Comparison of ENCODE assay signal across 25 cellular contexts in genomic region chr10:116817780-116818343, GRCh38. TPM values are rescaled to one million over a fixed set of nuclear protein-coding genes. Genes with fewer than 3 reads are reported as not detected.
DNase-seq lines count a peak whose midpoint lies in the region; ATAC-seq, FAIRE-seq and TF ChIP-seq lines count a peak whose summit lies in the region.
"Had no signal": no experiment of that assay in that cellular context is flagged by ENCODE, and none has a peak within 500 bp of the region (broad histone marks: within the 10 kb centered on the region; RNA-seq: fewer than 3 reads in every experiment).

No MANE protein-coding gene starts in this region.

- no peak overlapping the region for H3K4ac ChIP-seq in H1 (replicated peaks; ENCODE audit: insufficient read length, low read depth, low read length)

- no peak for TF ChIP-seq RAD21 in H1 (IDR thresholded peaks at IDR 0.05 in 1 of 2, conservative IDR thresholded peaks at IDR 0.05 in 1 of 2; ENCODE audit: low read depth in 2 of 2, low read length in 2 of 2)

- peaks cover 8% of the 10 kb centered on the region for H3K9me3 Mint-ChIP-seq in neural crest cell
- peaks cover 8 to 11% of the 10 kb centered on the region in 2 donors for H3K9me3 Mint-ChIP-seq in stimulated activated naive B cell treated with anti-CD40 and anti-IgM and Interleukin-4, amounts not matched to agents 10 μg/mL and 1 μg/mL and 100 μg/mL, for 72 hours
- H3K9me3 Mint-ChIP-seq: CD8-positive, alpha-beta T cell; H9; HFFc6 had no signal

- FAIRE-seq in H1 (lab: Jason Lieb, UNC): no peak
- FAIRE-seq: A204.1, GM12878, GM19239 had no signal

- intact Hi-C loops in cardiac septum (cut with DNase I) (no loop called here), Right ventricle myocardium inferior (cut with DNase I) (no loop called here), mucosa of descending colon (cut with DNase I, micrococcal nuclease) (no loop called here)

- no peak overlapping the region for H3K23ac ChIP-seq in H1 (ENCODE audit: insufficient read length)

- H2BK12ac ChIP-seq in H1 (ENCODE audit: low read depth, low read length): peak overlapping the region; percentile 39; the same call in 1 of the 2 replicates

- H3K23me2 ChIP-seq in H1 (ENCODE audit: low read depth, low read length): no peaks in the 10 kb centered on the region

- no peak overlapping the region for H4K5ac ChIP-seq in H1 (ENCODE audit: insufficient read length, low read depth, low read length)

- no peaks in the 10 kb centered on the region for H3K79me2 ChIP-seq in H1 (ENCODE audit: control insufficient read depth in 1 of 2, insufficient read depth in 2 of 2, low read length in 2 of 2)

- H3K4me1 Mint-ChIP-seq in neural crest cell: no peaks in the 10 kb centered on the region
- H3K4me1 Mint-ChIP-seq in stimulated activated naive B cell treated with anti-CD40 and anti-IgM and Interleukin-4, amounts not matched to agents 10 μg/mL and 1 μg/mL and 100 μg/mL, for 72 hours: no peaks in the 10 kb centered on the region
- H3K4me1 Mint-ChIP-seq: B cell; CD4-positive, CD25-positive, alpha-beta regulatory T cell had no signal

- no peak overlapping the region for H2AFZ ChIP-seq in H1 (ENCODE audit: low read length)
- H2AFZ ChIP-seq: GM23248 had no signal

- peaks cover 4% of the 10 kb centered on the region for H3K36me3 Mint-ChIP-seq in neural crest cell (ENCODE audit: low read depth)
- no peaks in the 10 kb centered on the region for H3K36me3 Mint-ChIP-seq in stimulated activated naive B cell treated with anti-CD40 and anti-IgM and Interleukin-4, amounts not matched to agents 10 μg/mL and 1 μg/mL and 100 μg/mL, for 72 hours
- H3K36me3 Mint-ChIP-seq: CD8-positive, alpha-beta T cell had no signal

- H3K18ac ChIP-seq in H1 (ENCODE audit: extremely low read depth, low read length): 0 out of 2 replicates have a peak overlapping the region, but pooled peaks have one; percentile 56

- no peak overlapping the region for H2BK120ac ChIP-seq in H1 (replicated peaks; ENCODE audit: low read depth, low read length)

- H3K27ac ChIP-seq in H1 (ENCODE audit: low read depth, low read length): no peak overlapping the region
- H3K27ac ChIP-seq: 22Rv1, BLaER1, C4-2B, GM23248 had no signal

- 90% methylated on average over 8 of the region's 8 CpGs; no CpG with 5 or more reads in 1 of the 2 experiments for WGBS in H1 (ENCODE audit: extremely low coverage in 1 of 2, insufficient coverage in 1 of 2, insufficient read length in 1 of 2, insufficient replicate concordance in 2 of 2, low coverage in 1 of 2, low lambda C conversion rate in 2 of 2, missing lambda C conversion rate in 1 of 2), 2 experiments

- H3K14ac ChIP-seq in H1 (ENCODE audit: insufficient read length): no peak overlapping the region

- peaks cover 54% of the 10 kb centered on the region for H3K27me3 Mint-ChIP-seq in neural crest cell (ENCODE audit: low read depth)
- peaks cover 13 to 16% of the 10 kb centered on the region in 2 donors for H3K27me3 Mint-ChIP-seq in stimulated activated naive B cell treated with anti-CD40 and anti-IgM and Interleukin-4, amounts not matched to agents 10 μg/mL and 1 μg/mL and 100 μg/mL, for 72 hours

- H3K27ac Mint-ChIP-seq in neural crest cell (ENCODE audit: unreplicated experiment): peak overlapping the region; percentile 58
- peak overlapping the region; percentile 10 for H3K27ac Mint-ChIP-seq in stimulated activated naive B cell treated with anti-CD40 and anti-IgM and Interleukin-4, amounts not matched to agents 10 μg/mL and 1 μg/mL and 100 μg/mL, for 72 hours
- H3K27ac Mint-ChIP-seq: B cell; CD8-positive, alpha-beta T cell; H9; HFFc6 had no signal

- H3K4me2 ChIP-seq in H1 (ENCODE audit: insufficient read depth in 1 of 2, low read depth in 2 of 2, low read length in 2 of 2): no peak overlapping the region
- H3K4me2 ChIP-seq: BLaER1 had no signal

- H3K56ac ChIP-seq in H1 (replicated peaks; ENCODE audit: insufficient read length, low read depth, low read length): no peak overlapping the region

- H3K9ac ChIP-seq in H1 (replicated peaks in 1 of 4; ENCODE audit: extremely low read depth in 1 of 4, low read depth in 3 of 4, low read length in 3 of 4): no peak overlapping the region
- H3K9ac ChIP-seq: BLaER1, GM23248 had no signal

- H3K79me1 ChIP-seq in H1 (ENCODE audit: low read depth, low read length): no peaks in the 10 kb centered on the region

- no peak overlapping the region; the same call in 1 of the 2 replicates for H2BK15ac ChIP-seq in H1 (ENCODE audit: low read length)

- no peak for ATAC-seq in Right ventricle myocardium inferior
- no peak for ATAC-seq in stimulated activated naive B cell treated with anti-CD40 and anti-IgM and Interleukin-4, amounts not matched to agents 10 μg/mL and 1 μg/mL and 100 μg/mL, for 72 hours (replicated peaks)
- no peak for ATAC-seq in mucosa of descending colon
- ATAC-seq: CD8-positive, alpha-beta T cell; GM12878 had no signal

- H2AK5ac ChIP-seq in H1 (ENCODE audit: low read depth, low read length): no peak overlapping the region

- no peak for TF ChIP-seq EP300 in H1 (IDR thresholded peaks at IDR 0.05; ENCODE audit: borderline replicate concordance in 1 of 2, low read depth in 2 of 2, low read length in 2 of 2)

- CTCF ChIA-PET in H1 (lab: Charles Lee; ENCODE audit: partially characterized antibody): interaction anchor here (1.2 to 2.7 kb wide), 7 partner anchors 10 to 357 kb away, joined by 3 to 14 read pairs (median 4); no protein-coding TSS in a partner anchor

- H3K9me3 ChIP-seq in H1 (ENCODE audit: insufficient read depth in 2 of 2, low read depth in 1 of 2, low read length in 1 of 2) (no peaks in the 10 kb centered on the region), mucosa of descending colon (no peaks in the 10 kb centered on the region)
- H3K9me3 ChIP-seq: BLaER1, Caco-2 had no signal

- no peaks in the 10 kb centered on the region for H3K36me3 ChIP-seq in H1 (ENCODE audit: control insufficient read depth in 2 of 4, insufficient read depth in 4 of 4, low read length in 3 of 4)
- no peaks in the 10 kb centered on the region for H3K36me3 ChIP-seq in mucosa of descending colon (ENCODE audit: low read depth)
- H3K36me3 ChIP-seq: BLaER1 had no signal

- no peak overlapping the region for H4K91ac ChIP-seq in H1 (replicated peaks; ENCODE audit: insufficient read length, low read length)

- TF ChIP-seq CTCF in H1 (IDR thresholded peaks at IDR 0.05; ENCODE audit: control extremely low read depth in 1 of 3, insufficient read depth in 1 of 3, low read depth in 1 of 3, low read length in 3 of 3) (peak in 1 of 3 experiments; percentile 4; a peak in 1 of 4 replicates), neural crest cell (conservative IDR thresholded peaks at IDR 0.05) (no peak), mucosa of descending colon (IDR thresholded peaks at IDR 0.05) (no peak), foreskin fibroblast (IDR thresholded peaks at IDR 0.05; ENCODE audit: low read depth, low read length) (no peak)

- no peak overlapping the region for H4K8ac ChIP-seq in H1 (ENCODE audit: extremely low read depth, insufficient read depth, low read length)

- H4K20me1 ChIP-seq in H1 (replicated peaks in 1 of 2; ENCODE audit: control insufficient read depth in 1 of 2, insufficient read depth in 2 of 2, low read length in 2 of 2): no peaks in the 10 kb centered on the region
- H4K20me1 ChIP-seq: BLaER1 had no signal

- no peak overlapping the region; the same call in 1 of the 2 replicates for H2BK20ac ChIP-seq in H1 (ENCODE audit: low read length)

- DNase-seq in cardiac septum (ENCODE audit: low spot score) (peak; percentile 47), Right ventricle myocardium inferior (ENCODE audit: missing footprints) (no peak), H1 (ENCODE audit: low read depth in 1 of 2, low spot score in 2 of 2) (no peak), neural crest cell (ENCODE audit: low read depth, low spot score) (no peak), mucosa of descending colon (no peak), putamen (ENCODE audit: low spot score) (no peak), foreskin fibroblast (no peak)
- no peak for DNase-seq in stimulated activated naive B cell treated with anti-CD40 and anti-IgM and Interleukin-4, amounts not matched to agents 10 μg/mL and 1 μg/mL and 100 μg/mL, for 72 hours
- DNase-seq: Caco-2; CD4-positive, CD25-positive, alpha-beta regulatory T cell; CD8-positive, alpha-beta T cell; DMS 273 treated with DMSO at 0.1 percent for 48 hours; DMS79; EL; GDM1; GM23248; H9; HFFc6 had no signal

- H2BK5ac ChIP-seq in H1 (ENCODE audit: low read depth, low read length): no peak overlapping the region

- H3K4me1 ChIP-seq in H1 (replicated peaks in 1 of 4; ENCODE audit: control insufficient read depth in 3 of 4, insufficient read depth in 4 of 4, low read length in 3 of 4) (peaks cover 0 to 2% (median under 1%) of the 10 kb centered on the region in 4 experiments; a peak in 1 of 7 replicates), mucosa of descending colon (ENCODE audit: low read depth) (no peaks in the 10 kb centered on the region)
- H3K4me1 ChIP-seq: Caco-2 had no signal

- no peak for TF ChIP-seq POLR2A in H1 (IDR thresholded peaks at IDR 0.05; ENCODE audit: control extremely low read depth in 1 of 2, low read depth in 2 of 2, low read length in 2 of 2)

- H3K27me3 ChIP-seq in H1 (replicated peaks in 1 of 4; ENCODE audit: control insufficient read depth in 3 of 4, extremely low read depth in 1 of 4, insufficient read depth in 3 of 4, low read length in 3 of 4): no peaks in the 10 kb centered on the region
- H3K27me3 ChIP-seq: BLaER1 had no signal

- POLR2A ChIA-PET in H1 (lab: Charles Lee; ENCODE audit: partially characterized antibody): interaction anchor here (1.1 kb wide), 1 partner anchor 15 kb away, joined by 3 read pairs; no protein-coding TSS in a partner anchor

- H3K4me3 ChIP-seq in H1 (ENCODE audit: extremely low read depth in 1 of 4, insufficient read depth in 2 of 4, low read depth in 3 of 4, low read length in 4 of 4): no peak overlapping the region
- no peak overlapping the region for H3K4me3 ChIP-seq in mucosa of descending colon
- no peak overlapping the region for H3K4me3 ChIP-seq in foreskin fibroblast (ENCODE audit: low read depth in 1 of 2, low read length in 2 of 2)
- H3K4me3 ChIP-seq: BLaER1, GM12878, GM23248 had no signal

- no peak overlapping the region for H3K4me3 Mint-ChIP-seq in neural crest cell
- H3K4me3 Mint-ChIP-seq in stimulated activated naive B cell treated with anti-CD40 and anti-IgM and Interleukin-4, amounts not matched to agents 10 μg/mL and 1 μg/mL and 100 μg/mL, for 72 hours: no peak overlapping the region
- H3K4me3 Mint-ChIP-seq: B cell; CD4-positive, CD25-positive, alpha-beta regulatory T cell; CD8-positive, alpha-beta T cell; H9; HFFc6 had no signal

RNA-seq across cellular contexts. Expression of gene ENO4, which starts 31.4 kb away (rescaled TPM):
- total RNA-seq in cardiac septum (not detected), Right ventricle myocardium inferior (not detected), neural crest cell (0.37 and 1.1 TPM in 2 replicates), mucosa of descending colon (under 1 TPM in 1 of 3 donors, not detected in 2; 0.31 TPM)
- total RNA-seq in H1 (2021; fragmentation: NEBNext Ultra II Directional; extraction: Animal tissue kit (Norgen Biotek cat#: 25700)): 0.21 TPM in 1 of 2 replicates, not detected in the other
- polyA plus RNA-seq in H1 (2011; rRNA removed): 0.33 and 0.77 TPM in 2 replicates
- polyA plus RNA-seq in H1 (2011; cell fraction: cytosol; rRNA removed): 0.54 TPM
- 1.5 TPM for polyA plus RNA-seq in H1 (2011; cell fraction: nucleus; rRNA removed)
- polyA plus RNA-seq in H1 (2012, experiment 1 of 2): 0.46 to 1.9 TPM (median 1.0 TPM) in 4 replicates
- 0.09 TPM for polyA plus RNA-seq in H1 (2012, experiment 2 of 2)
- 0.20 TPM for polyA plus RNA-seq in H1 (2013, experiment 1 of 2)
- polyA plus RNA-seq in H1 (2013, experiment 2 of 2): 0.50 TPM
- 0.80 TPM in 1 of 2 replicates, not detected in the other for polyA minus RNA-seq in H1 (2011; rRNA and poly(A)+ RNA removed)
- not detected for polyA minus RNA-seq in H1 (2011; cell fraction: cytosol; rRNA and poly(A)+ RNA removed)
- 0.30 TPM for polyA minus RNA-seq in H1 (2011; cell fraction: nucleus; rRNA and poly(A)+ RNA removed)
- total RNA-seq: Caco-2; CD4-positive, CD25-positive, alpha-beta regulatory T cell; CD8-positive, alpha-beta T cell; GM12878; HFFc6 had no signal
- polyA plus RNA-seq: CD4-positive, CD25-positive, alpha-beta regulatory T cell had no signal
